16 cellular contexts compared by ENCODE assay signal in genomic region chr1:87113313-87113712, GRCh38.
DNase-seq lines count a peak whose midpoint lies in the region; ATAC-seq and TF ChIP-seq lines count a peak whose summit lies in the region.
"Had no signal": no experiment of that assay in that cellular context is flagged by ENCODE, and none has a peak within 500 bp of the region (broad histone marks: within the 10 kb centered on the region; RNA-seq: fewer than 3 reads in every experiment).

No MANE protein-coding gene starts in this region.

- no peak for TF ChIP-seq POLR2A in upper lobe of left lung (IDR thresholded peaks at IDR 0.05)

- 53% methylated on average over 5 of the region's 5 CpGs for WGBS in right cardiac atrium
- WGBS in upper lobe of left lung, 2 donors = 70 to 75% methylated on average over 4 to 5 of the region's 5 CpGs

- peak in 1 of 4 donors; percentile 41 for TF ChIP-seq EP300 in upper lobe of left lung (IDR thresholded peaks at IDR 0.05)

- in situ Hi-C loops in brain microvascular endothelial cell (cut with HindIII; ENCODE audit: low pct_ligation_motif_present, low sequenced_read_pairs) = no loop called here

- DNase-seq in GM04503 (ENCODE audit: low read depth) = peak; percentile 93
- peak; percentile 46 for DNase-seq in brain microvascular endothelial cell
- peak; percentile 70 to 81 (median 74) for DNase-seq in right cardiac atrium
- DNase-seq in upper lobe of left lung = peak in 1 of 2 donors; percentile 35
- no peak for DNase-seq in CD8-positive, alpha-beta memory T cell
- DNase-seq in GM10248 (ENCODE audit: extremely low spot score) = no peak
- DNase-seq: CD8-positive, alpha-beta T cell; GDM1; Kasumi-1; NCI-H1694; NCI-H526; ovary; trophoblast cell had no signal

- no peak for TF ChIP-seq CTCF in brain microvascular endothelial cell (IDR thresholded peaks at IDR 0.05; ENCODE audit: low read depth, low read length, missing control alignments)
- no peak for TF ChIP-seq CTCF in upper lobe of left lung (IDR thresholded peaks at IDR 0.05)
- TF ChIP-seq CTCF in GM10248 (IDR thresholded peaks at IDR 0.05; ENCODE audit: control extremely low read depth, extremely low read depth, low read depth, missing control alignments) = no peak

- ATAC-seq in right cardiac atrium = peak; percentile 81 to 88
- peak; percentile 17 to 81 for ATAC-seq in upper lobe of left lung (ENCODE audit: low FRiP score in 2 of 2)
- no peak for ATAC-seq in HG02759 (IDR thresholded peaks at IDR 0.05; ENCODE audit: unreplicated experiment)
- ATAC-seq: CD8-positive, alpha-beta T cell had no signal

- no peaks in the 10 kb centered on the region for H3K27me3 Mint-ChIP-seq in CD8-positive, alpha-beta memory T cell

- H3K27ac ChIP-seq in brain microvascular endothelial cell = no peak overlapping the region
- H3K27ac ChIP-seq in right cardiac atrium (ENCODE audit: low read length) = no peak overlapping the region
- no peak overlapping the region for H3K27ac ChIP-seq in upper lobe of left lung
- no peak overlapping the region for H3K27ac ChIP-seq in CD8-positive, alpha-beta memory T cell (ENCODE audit: low read depth, low read length)
- H3K27ac ChIP-seq: HL-60, ovary had no signal

- no peaks in the 10 kb centered on the region for H3K27me3 ChIP-seq in brain microvascular endothelial cell (replicated peaks)
- no peaks in the 10 kb centered on the region for H3K27me3 ChIP-seq in right cardiac atrium (ENCODE audit: control insufficient read depth, insufficient read depth)
- no peaks in the 10 kb centered on the region for H3K27me3 ChIP-seq in upper lobe of left lung
- H3K27me3 ChIP-seq in CD8-positive, alpha-beta memory T cell (ENCODE audit: insufficient read depth, low read length, poor library complexity, severe bottlenecking) = no peaks in the 10 kb centered on the region
- H3K27me3 ChIP-seq: ovary had no signal

- no peak overlapping the region for H3K4me3 Mint-ChIP-seq in CD8-positive, alpha-beta memory T cell
- H3K4me3 Mint-ChIP-seq: CD8-positive, alpha-beta T cell; T-helper 1 cell treated with Interleukin-12 subunit alpha and Interleukin-12 subunit beta and Interleukin-4 antibody, amounts not matched to agents 30 μg/mL and 1 μg/mL, for 36 hours had no signal

- H3K36me3 Mint-ChIP-seq in CD8-positive, alpha-beta memory T cell = peaks cover 0 to 2% (median 0%) of the 10 kb centered on the region in 3 donors
- H3K36me3 Mint-ChIP-seq: CD8-positive, alpha-beta T cell had no signal

- H3K36me3 ChIP-seq in brain microvascular endothelial cell (replicated peaks) (no peaks in the 10 kb centered on the region), upper lobe of left lung (no peaks in the 10 kb centered on the region)
- no peaks in the 10 kb centered on the region for H3K36me3 ChIP-seq in CD8-positive, alpha-beta memory T cell (ENCODE audit: insufficient read depth, low read length)
- H3K36me3 ChIP-seq: ovary had no signal

- peaks cover 2% of the 10 kb centered on the region for H3K4me1 ChIP-seq in right cardiac atrium (ENCODE audit: control insufficient read depth, insufficient read depth, low read length)
- no peaks in the 10 kb centered on the region for H3K4me1 ChIP-seq in upper lobe of left lung
- no peaks in the 10 kb centered on the region for H3K4me1 ChIP-seq in CD8-positive, alpha-beta memory T cell (ENCODE audit: insufficient read depth, low read length)

- H3K9me3 Mint-ChIP-seq in CD8-positive, alpha-beta memory T cell = no peaks in the 10 kb centered on the region
- H3K9me3 Mint-ChIP-seq: CD8-positive, alpha-beta T cell; T-helper 1 cell treated with Interleukin-12 subunit alpha and Interleukin-12 subunit beta and Interleukin-4 antibody, amounts not matched to agents 30 μg/mL and 1 μg/mL, for 36 hours had no signal

- CTCF ChIA-PET in CD8-positive, alpha-beta memory T cell (lab: Charles Lee) = no interaction called here
- CTCF ChIA-PET in GM10248 (lab: Yijun Ruan, JAX) = interaction anchor here (1.0 kb wide), 2 partner anchors 18 to 21 kb away, joined by 3 read pairs; no protein-coding TSS in a partner anchor

- peak overlapping the region in 1 of 8 donors; percentile 23 for H3K27ac Mint-ChIP-seq in CD8-positive, alpha-beta memory T cell
- H3K27ac Mint-ChIP-seq: CD8-positive, alpha-beta T cell; T-helper 1 cell treated with Interleukin-12 subunit alpha and Interleukin-12 subunit beta and Interleukin-4 antibody, amounts not matched to agents 30 μg/mL and 1 μg/mL, for 36 hours had no signal

- intact Hi-C loops in right cardiac atrium (cut with DNase I) = no loop called here

- H3K9me3 ChIP-seq in right cardiac atrium (ENCODE audit: control insufficient read depth, low read length) = no peaks in the 10 kb centered on the region
- no peaks in the 10 kb centered on the region for H3K9me3 ChIP-seq in upper lobe of left lung
- no peaks in the 10 kb centered on the region for H3K9me3 ChIP-seq in CD8-positive, alpha-beta memory T cell (ENCODE audit: low read length)
- H3K9me3 ChIP-seq: ovary had no signal

- H3K4me3 ChIP-seq in brain microvascular endothelial cell (ENCODE audit: low read depth, low read length) (no peak overlapping the region), right cardiac atrium (ENCODE audit: low read length) (no peak overlapping the region), upper lobe of left lung (no peak overlapping the region)
- H3K4me3 ChIP-seq in CD8-positive, alpha-beta memory T cell (ENCODE audit: low read length) = no peak overlapping the region
- H3K4me3 ChIP-seq: ovary had no signal

- no peaks in the 10 kb centered on the region for H3K4me1 Mint-ChIP-seq in CD8-positive, alpha-beta memory T cell

- POLR2A ChIA-PET in CD8-positive, alpha-beta memory T cell (lab: Charles Lee) = no interaction called here
- POLR2A ChIA-PET in GM10248 (lab: Yijun Ruan, JAX) = no interaction called here

Comparison
In these comparisons a context has a peak if more than half of its experiments do, and no peak if none do; other contexts are left out.
1. DNase-seq: peak in GM04503 (single experiment), brain microvascular endothelial cell (single experiment) and right cardiac atrium (3 of 3); none in CD8-positive, alpha-beta memory T cell (0 of 5) and GM10248 (single experiment).